Comparison of ENCODE assay signal across 15 cellular contexts in the genomic region with DNA sequence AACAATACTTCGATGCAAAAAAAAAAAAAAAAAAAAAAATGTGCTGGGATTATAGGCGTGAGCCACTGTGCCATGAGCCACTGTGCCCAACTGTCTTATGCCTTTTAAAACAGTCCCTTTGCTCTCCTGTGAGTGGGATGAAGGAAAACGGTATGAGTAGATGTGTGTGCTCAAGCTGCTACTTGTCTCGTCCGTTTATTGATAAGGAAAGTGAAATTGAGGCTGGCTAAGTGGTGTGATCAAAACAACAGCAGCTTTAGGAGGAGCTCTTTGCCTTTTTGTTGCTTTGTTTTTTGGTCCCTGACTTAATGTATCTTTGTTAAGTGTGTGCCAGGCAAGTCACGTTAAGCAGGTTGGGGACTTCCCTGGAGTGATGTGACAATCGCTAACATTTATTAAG.
"Had no signal": no experiment of that assay in that cellular context is flagged by ENCODE, and none has a peak within 500 bp of the region (broad histone marks: within the 10 kb centered on the region; RNA-seq: fewer than 3 reads in every experiment).

No MANE protein-coding gene starts in this region.

- H3K9me3 ChIP-seq: body of pancreas, gastrocnemius medialis, thoracic aorta, upper lobe of right lung had no signal

- H3K4me3 Mint-ChIP-seq: activated naive CD8-positive, alpha-beta T cell treated with anti-CD3 and anti-CD28 coated beads, Interleukin-2, amount 10 ng/mL, durations not matched to agents 7 days and 5 days; natural killer cell treated with Interleukin-12 subunit alpha and Interleukin-12 subunit beta and Interleukin-15 and Interleukin-18, amount 100 ng/mL, for 72 hours; stimulated activated naive B cell treated with anti-CD40 and anti-IgM and Interleukin-4, amounts not matched to agents 10 μg/mL and 1 μg/mL and 100 μg/mL, for 72 hours had no signal

- H3K27me3 Mint-ChIP-seq: activated naive CD8-positive, alpha-beta T cell treated with anti-CD3 and anti-CD28 coated beads, Interleukin-2, amount 10 ng/mL, durations not matched to agents 7 days and 5 days; stimulated activated naive B cell treated with anti-CD40 and anti-IgM and Interleukin-4, amounts not matched to agents 10 μg/mL and 1 μg/mL and 100 μg/mL, for 72 hours had no signal

- H3K27ac Mint-ChIP-seq: activated naive CD8-positive, alpha-beta T cell treated with anti-CD3 and anti-CD28 coated beads, Interleukin-2, amount 10 ng/mL, durations not matched to agents 7 days and 5 days; natural killer cell treated with Interleukin-12 subunit alpha and Interleukin-12 subunit beta and Interleukin-15 and Interleukin-18, amount 100 ng/mL, for 72 hours; stimulated activated naive B cell treated with anti-CD40 and anti-IgM and Interleukin-4, amounts not matched to agents 10 μg/mL and 1 μg/mL and 100 μg/mL, for 72 hours had no signal

- H3K4me1 Mint-ChIP-seq: activated naive CD8-positive, alpha-beta T cell treated with anti-CD3 and anti-CD28 coated beads, Interleukin-2, amount 10 ng/mL, durations not matched to agents 7 days and 5 days; stimulated activated naive B cell treated with anti-CD40 and anti-IgM and Interleukin-4, amounts not matched to agents 10 μg/mL and 1 μg/mL and 100 μg/mL, for 72 hours had no signal

- H2AFZ ChIP-seq: parathyroid adenoma had no signal

- H3K9me3 Mint-ChIP-seq: natural killer cell treated with Interleukin-12 subunit alpha and Interleukin-12 subunit beta and Interleukin-15 and Interleukin-18, amount 100 ng/mL, for 72 hours; stimulated activated naive B cell treated with anti-CD40 and anti-IgM and Interleukin-4, amounts not matched to agents 10 μg/mL and 1 μg/mL and 100 μg/mL, for 72 hours had no signal

- H3K27me3 ChIP-seq: body of pancreas, gastrocnemius medialis, upper lobe of right lung had no signal

- H3K79me2 ChIP-seq: parathyroid adenoma had no signal

- H3K36me3 Mint-ChIP-seq: activated naive CD8-positive, alpha-beta T cell treated with anti-CD3 and anti-CD28 coated beads, Interleukin-2, amount 10 ng/mL, durations not matched to agents 7 days and 5 days; natural killer cell treated with Interleukin-12 subunit alpha and Interleukin-12 subunit beta and Interleukin-15 and Interleukin-18, amount 100 ng/mL, for 72 hours; stimulated activated naive B cell treated with anti-CD40 and anti-IgM and Interleukin-4, amounts not matched to agents 10 μg/mL and 1 μg/mL and 100 μg/mL, for 72 hours had no signal

- H3K4me1 ChIP-seq: body of pancreas, gastrocnemius medialis, parathyroid adenoma, upper lobe of right lung had no signal

- H3K9ac ChIP-seq: parathyroid adenoma had no signal

- ATAC-seq: body of pancreas; esophagus mucosa; gastrocnemius medialis; sciatic nerve; stimulated activated naive B cell treated with anti-CD40 and anti-IgM and Interleukin-4, amounts not matched to agents 10 μg/mL and 1 μg/mL and 100 μg/mL, for 72 hours; upper lobe of right lung had no signal

- H3K27ac ChIP-seq: body of pancreas, gastrocnemius medialis, parathyroid adenoma, thoracic aorta, upper lobe of right lung had no signal

- H3K36me3 ChIP-seq: gastrocnemius medialis, thoracic aorta, upper lobe of right lung had no signal

- DNase-seq: activated CD4-positive, alpha-beta T cell treated with anti-CD3 and anti-CD28 coated beads, Interleukin-2, amount 50 U/mL, for 1 hour; activated naive CD4-positive, alpha-beta T cell treated with Interleukin-2 at 50 U/mL for 16 hours; activated naive CD8-positive, alpha-beta T cell treated with anti-CD3 and anti-CD28 coated beads, Interleukin-2, amount 10 ng/mL, durations not matched to agents 7 days and 5 days; activated T-cell treated with anti-CD3 and anti-CD28 coated beads for 4 hours; body of pancreas; gastrocnemius medialis; stimulated activated CD4-positive, alpha-beta T cell treated with anti-CD3 and anti-CD28 coated beads, Interleukin-4, amount 100 ng/mL, for 4 hours; stimulated activated naive B cell treated with anti-CD40 and anti-IgM and Interleukin-4, amounts not matched to agents 10 μg/mL and 1 μg/mL and 100 μg/mL, for 72 hours; upper lobe of right lung had no signal

- H3K4me3 ChIP-seq: body of pancreas, gastrocnemius medialis, lung, thoracic aorta, upper lobe of right lung had no signal
